Comparison of ENCODE assay signal across 1 cellular context in the genomic region with DNA sequence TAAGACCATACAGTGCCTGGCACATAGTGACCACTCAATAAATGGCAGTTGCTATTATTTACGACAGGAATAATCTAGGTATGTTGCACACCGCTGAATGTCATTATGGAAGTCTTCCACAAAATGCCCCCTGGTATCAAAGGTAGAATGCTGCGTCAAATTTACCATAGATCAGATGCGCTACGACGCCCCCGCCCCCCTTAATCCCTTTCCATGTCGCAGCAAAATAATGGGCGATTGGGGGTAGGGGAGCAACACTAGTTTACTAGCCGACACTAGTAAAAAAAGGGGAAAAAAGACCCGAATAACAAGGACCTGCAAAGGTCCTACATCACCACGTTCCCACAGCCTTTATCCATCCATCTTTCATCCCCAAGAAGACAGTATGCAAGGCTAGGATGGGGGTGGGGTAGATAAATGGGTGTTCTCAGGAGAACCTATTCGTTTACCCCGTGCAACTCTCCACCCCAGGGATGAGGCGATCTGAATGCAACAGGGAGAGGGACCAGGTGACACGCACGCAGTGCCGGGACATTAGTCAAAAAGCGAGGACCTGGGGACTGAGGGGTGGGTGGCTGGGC.
TF ChIP-seq lines count a peak whose summit lies in the region.

No MANE protein-coding gene starts in this region.

TF ChIP-seq in HCT116, 20 proteins besides CTCF, POLR2A, EP300 and RAD21 (continued from another document):
- TF ChIP-seq POLR2AphosphoS5 (IDR thresholded peaks at IDR 0.05; ENCODE audit: low read depth, low read length): no peak
- TF ChIP-seq ZFX (IDR thresholded peaks at IDR 0.05): no peak
- TF ChIP-seq, protein P1, sequence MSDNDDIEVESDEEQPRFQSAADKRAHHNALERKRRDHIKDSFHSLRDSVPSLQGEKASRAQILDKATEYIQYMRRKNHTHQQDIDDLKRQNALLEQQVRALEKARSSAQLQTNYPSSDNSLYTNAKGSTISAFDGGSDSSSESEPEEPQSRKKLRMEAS (IDR thresholded peaks at IDR 0.05): no peak
- no peak for TF ChIP-seq TCF7L2 (IDR thresholded peaks at IDR 0.05; ENCODE audit: borderline replicate concordance, extremely low read depth, insufficient read depth, insufficient read length)
- no peak for TF ChIP-seq EGR1 (IDR thresholded peaks at IDR 0.05; ENCODE audit: low read depth)
- no peak for TF ChIP-seq SIN3A (IDR thresholded peaks at IDR 0.05; ENCODE audit: low read depth)
- TF ChIP-seq, protein P2, sequence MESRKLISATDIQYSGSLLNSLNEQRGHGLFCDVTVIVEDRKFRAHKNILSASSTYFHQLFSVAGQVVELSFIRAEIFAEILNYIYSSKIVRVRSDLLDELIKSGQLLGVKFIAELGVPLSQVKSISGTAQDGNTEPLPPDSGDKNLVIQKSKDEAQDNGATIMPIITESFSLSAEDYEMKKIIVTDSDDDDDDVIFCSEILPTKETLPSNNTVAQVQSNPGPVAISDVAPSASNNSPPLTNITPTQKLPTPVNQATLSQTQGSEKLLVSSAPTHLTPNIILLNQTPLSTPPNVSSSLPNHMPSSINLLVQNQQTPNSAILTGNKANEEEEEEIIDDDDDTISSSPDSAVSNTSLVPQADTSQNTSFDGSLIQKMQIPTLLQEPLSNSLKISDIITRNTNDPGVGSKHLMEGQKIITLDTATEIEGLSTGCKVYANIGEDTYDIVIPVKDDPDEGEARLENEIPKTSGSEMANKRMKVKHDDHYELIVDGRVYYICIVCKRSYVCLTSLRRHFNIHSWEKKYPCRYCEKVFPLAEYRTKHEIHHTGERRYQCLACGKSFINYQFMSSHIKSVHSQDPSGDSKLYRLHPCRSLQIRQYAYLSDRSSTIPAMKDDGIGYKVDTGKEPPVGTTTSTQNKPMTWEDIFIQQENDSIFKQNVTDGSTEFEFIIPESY (IDR thresholded peaks at IDR 0.05; ENCODE audit: extremely low read depth, insufficient replicate concordance, low read length): no peak
- TF ChIP-seq YY1 (IDR thresholded peaks at IDR 0.05; ENCODE audit: extremely low read depth, insufficient replicate concordance, low read depth, low read length): no peak
- no peak for TF ChIP-seq ZNF274 (IDR thresholded peaks at IDR 0.05; ENCODE audit: low read depth, low read length)
- no peak for TF ChIP-seq FOSL1 (IDR thresholded peaks at IDR 0.05; ENCODE audit: low read depth)
- no peak for TF ChIP-seq SRF (IDR thresholded peaks at IDR 0.05; ENCODE audit: low read depth)
